In the genomic region with DNA sequence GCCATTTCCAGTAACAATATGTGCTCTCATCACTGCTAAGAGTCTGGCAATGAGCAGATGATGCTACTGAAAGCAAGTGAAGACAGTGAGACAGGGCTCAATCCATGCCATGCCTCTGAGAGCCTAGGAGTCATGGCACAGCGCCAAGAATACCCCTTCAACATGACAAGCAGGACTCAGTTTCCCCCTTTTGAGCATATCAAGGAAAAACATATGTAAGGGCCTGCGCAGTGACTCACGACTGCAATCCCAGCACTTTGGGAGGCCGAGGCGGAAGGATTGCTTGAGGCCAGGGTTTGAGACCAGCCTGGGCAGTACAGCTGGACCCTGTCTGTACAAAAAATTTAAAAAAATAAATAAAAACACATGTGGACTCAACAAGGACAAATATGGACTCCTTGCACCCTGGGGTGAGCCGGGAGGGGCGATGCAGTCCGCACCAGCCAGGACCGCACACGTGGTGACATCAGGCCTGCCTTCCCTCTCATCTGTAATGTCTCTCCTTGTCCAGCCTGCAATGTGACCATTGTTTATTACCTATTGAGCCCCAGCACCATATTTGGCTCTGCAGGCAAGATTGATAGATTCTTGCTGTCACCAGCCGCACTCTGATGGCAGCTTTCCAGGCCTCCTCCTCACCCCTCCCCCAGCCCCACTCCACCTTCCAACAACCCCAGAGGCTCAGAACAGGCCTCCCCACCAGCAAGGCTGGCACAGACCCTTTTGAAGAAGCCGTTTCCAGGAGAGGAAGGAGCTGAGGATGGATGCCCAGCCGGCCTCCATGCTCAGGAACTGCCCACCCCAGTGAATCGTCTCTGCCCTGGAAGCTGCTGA, we compare ENCODE assay signal across 14 cellular contexts. TPM values are rescaled to one million over a fixed set of nuclear protein-coding genes. Genes with fewer than 3 reads are reported as not detected.
DNase-seq lines count a peak whose midpoint lies in the region; ATAC-seq and TF ChIP-seq lines count a peak whose summit lies in the region.
"Had no signal": no experiment of that assay in that cellular context is flagged by ENCODE, and none has a peak within 500 bp of the region (broad histone marks: within the 10 kb centered on the region; RNA-seq: fewer than 3 reads in every experiment).

No MANE protein-coding gene starts in this region.

- no peak for TF ChIP-seq CTCF in esophagus squamous epithelium (IDR thresholded peaks at IDR 0.05)

- DNase-seq in DMS79 treated with DMSO at 0.1 percent for 48 hours (lab: John Stamatoyannopoulos, UW) (peak; percentile 9), DMS79 (lab: John Stamatoyannopoulos, UW) (no peak), NCI-H510A treated with DMSO at 0.1 percent for 48 hours (lab: John Stamatoyannopoulos, UW) (peak; percentile 89), esophagus squamous epithelium (lab: John Stamatoyannopoulos, UW) (no peak), SKM-1 (lab: John Stamatoyannopoulos, UW; ENCODE audit: unreplicated experiment) (no peak)
- peak; percentile 3 for DNase-seq in stimulated activated CD8-positive, alpha-beta memory T cell treated with anti-CD3 and anti-CD28 coated beads, Interleukin-4, amount 100 ng/mL, for 48 hours
- DNase-seq in naive thymus-derived CD8-positive, alpha-beta T cell, result no peak
- DNase-seq: DMS53; NCI-H526 treated with DMSO at 0.1 percent for 48 hours; stimulated activated CD4-positive, alpha-beta T cell treated with anti-CD3 and anti-CD28 coated beads, Interleukin-2, amount 100 ng/mL, for 24 hours; stimulated activated naive CD4-positive, alpha-beta T cell had no signal

- peaks cover 0 to 27% (median 4%) of the 10 kb centered on the region in 3 donors for H3K4me1 ChIP-seq in esophagus squamous epithelium
- H3K4me1 ChIP-seq: HAP-1 had no signal

- no peak overlapping the region for H3K4me3 Mint-ChIP-seq in naive thymus-derived CD8-positive, alpha-beta T cell

- no peak for ATAC-seq in naive thymus-derived CD8-positive, alpha-beta T cell
- ATAC-seq in GM21526 (IDR thresholded peaks at IDR 0.05; ENCODE audit: low FRiP score, unreplicated experiment), result no peak

- no peak for TF ChIP-seq POLR2A in esophagus squamous epithelium (IDR thresholded peaks at IDR 0.05)

- H3K4me1 Mint-ChIP-seq in naive thymus-derived CD8-positive, alpha-beta T cell, result no peaks in the 10 kb centered on the region

- H3K36me3 Mint-ChIP-seq in naive thymus-derived CD8-positive, alpha-beta T cell, result no peaks in the 10 kb centered on the region

- no peaks in the 10 kb centered on the region for H3K27me3 ChIP-seq in esophagus squamous epithelium
- H3K27me3 ChIP-seq: ovary had no signal

- WGBS in esophagus squamous epithelium, 2 donors, result 73 to 76% methylated on average over 10 to 14 of the region's 14 CpGs

- no peaks in the 10 kb centered on the region for H3K36me3 ChIP-seq in esophagus squamous epithelium
- H3K36me3 ChIP-seq: HAP-1, ovary had no signal

- no peaks in the 10 kb centered on the region for H3K9me3 Mint-ChIP-seq in naive thymus-derived CD8-positive, alpha-beta T cell

- intact Hi-C loops in esophagus squamous epithelium (cut with DNase I), result no loop called here

- no peak overlapping the region for H3K27ac Mint-ChIP-seq in naive thymus-derived CD8-positive, alpha-beta T cell

- no peaks in the 10 kb centered on the region for H3K27me3 Mint-ChIP-seq in naive thymus-derived CD8-positive, alpha-beta T cell

- peak overlapping the region in 3 of 4 donors; percentile 59 to 71 (median 63) for H3K27ac ChIP-seq in esophagus squamous epithelium

- no peaks in the 10 kb centered on the region for H3K9me3 ChIP-seq in esophagus squamous epithelium
- H3K9me3 ChIP-seq: HAP-1, ovary had no signal

- no peak overlapping the region for H3K4me3 ChIP-seq in esophagus squamous epithelium
- H3K4me3 ChIP-seq: HAP-1, ovary had no signal

- POLR2A ChIA-PET in naive thymus-derived CD8-positive, alpha-beta T cell (lab: Charles Lee), result interaction anchor here (0.5 kb wide), 1 partner anchor 33 kb away, joined by 3 read pairs; no protein-coding TSS in a partner anchor

RNA-seq across cellular contexts. Expression of a gene that starts 55.3 kb away (rescaled TPM):
- total RNA-seq in esophagus squamous epithelium, result 10 to 100 TPM; 52.5 to 66.8 (median 57.6) TPM
- total RNA-seq in naive thymus-derived CD8-positive, alpha-beta T cell, result 100 to 1,000 TPM; 165 to 183 TPM
- polyA plus RNA-seq in naive thymus-derived CD8-positive, alpha-beta T cell, result 10 to 100 TPM; 25.8 to 51.0 (median 30.4) TPM

Comparison
In these comparisons a context has a peak if more than half of its experiments do, and no peak if none do; other contexts are left out.
1. DNase-seq: peak in DMS79 treated with DMSO at 0.1 percent for 48 hours (single experiment), NCI-H510A treated with DMSO at 0.1 percent for 48 hours (single experiment) and stimulated activated CD8-positive, alpha-beta memory T cell treated with anti-CD3 and anti-CD28 coated beads, Interleukin-4, amount 100 ng/mL, for 48 hours (single experiment); none in DMS79 (single experiment), esophagus squamous epithelium (single experiment), naive thymus-derived CD8-positive, alpha-beta T cell (0 of 10) and SKM-1 (single experiment).